In genomic region chr7:101197991-101198390, GRCh38 we compare ENCODE assay signal across 19 cellular contexts. TPM values are rescaled to one million over a fixed set of nuclear protein-coding genes. Genes with fewer than 3 reads are reported as not detected.
DNase-seq lines count a peak whose midpoint lies in the region; ATAC-seq, FAIRE-seq and TF ChIP-seq lines count a peak whose summit lies in the region.
"Had no signal": no experiment of that assay in that cellular context is flagged by ENCODE, and none has a peak within 500 bp of the region (broad histone marks: within the 10 kb centered on the region; RNA-seq: fewer than 3 reads in every experiment).

No MANE protein-coding gene starts in this region.

- in situ Hi-C loops in HepG2 (cut with HindIII; ENCODE audit: extremely low pct_ligation_motif_present, low pct_unique_long_range_greater_than_20kb): no loop called here

- TF ChIP-seq EP300 in HepG2 (IDR thresholded peaks at IDR 0.05; ENCODE audit: low read depth in 2 of 2, low read length in 2 of 2) (no peak), HepG2 (CRISPR knock-in tag; IDR thresholded peaks at IDR 0.05; ENCODE audit: borderline replicate concordance) (no peak)

- CTCF ChIA-PET in HepG2 (lab: Yijun Ruan, JAX; ENCODE audit: low intra/inter-chr PET ratio, low total read pairs): no interaction called here

- no peak overlapping the region for H3K4me2 ChIP-seq in HepG2 (ENCODE audit: low read depth, low read length)

- H3K4me1 ChIP-seq in HepG2 (ENCODE audit: insufficient read depth, low read length): peaks cover 50% of the 10 kb centered on the region
- peaks cover 0 to 12% (median 0%) of the 10 kb centered on the region in 4 donors for H3K4me1 ChIP-seq in right lobe of liver

- H3K9ac ChIP-seq in HepG2 (ENCODE audit: insufficient read depth, low read depth, low read length): no peak overlapping the region
- H3K9ac ChIP-seq: BLaER1 treated with 17β-estradiol and CSF1 and Interleukin-3, amounts not matched to agents 10 nM and 100 nM had no signal

- peaks cover 12% of the 10 kb centered on the region for H3K79me2 ChIP-seq in HepG2 (ENCODE audit: insufficient read depth, low read length)

- H3K27ac ChIP-seq in HepG2 (ENCODE audit: extremely low read length, insufficient read depth, low read length) (no peak overlapping the region), right lobe of liver (no peak overlapping the region)
- H3K27ac ChIP-seq: BLaER1 treated with 17β-estradiol and CSF1 and Interleukin-3, amounts not matched to agents 10 nM and 100 nM had no signal

- DNase-seq in HepG2 (ENCODE audit: low spot score) (no peak), right lobe of liver (no peak), islet precursor cell (peak; percentile 46), NCI-H1417 treated with DMSO at 0.1 percent for 48 hours (lab: John Stamatoyannopoulos, UW) (no peak)
- DNase-seq: 8988T; AML-193; CD4-positive, CD25-positive, alpha-beta regulatory T cell; DMS153; DMS79 treated with DMSO at 0.1 percent for 48 hours; EL; GOT3; HCEC 1CT; HFFc6 had no signal

- H2AFZ ChIP-seq in HepG2 (ENCODE audit: low read length): no peak overlapping the region

- no peak for TF ChIP-seq RAD21 in HepG2 (CRISPR knock-in tag; IDR thresholded peaks at IDR 0.05)

- no peak for FAIRE-seq in HepG2 (lab: Jason Lieb, UNC)
- FAIRE-seq: D721Med, G401.6, GM12891, HTR-8/SVneo had no signal

- WGBS in HepG2 (ENCODE audit: low lambda C conversion rate): 100% methylated on average over 6 of the region's 21 CpGs
- WGBS in right lobe of liver (ENCODE audit: insufficient coverage, low coverage, low lambda C conversion rate, missing lambda C conversion rate): 80% methylated on average over 4 of the region's 21 CpGs

- TF ChIP-seq POLR2A in HepG2 (IDR thresholded peaks at IDR 0.05; ENCODE audit: insufficient read depth in 1 of 2, low read depth in 2 of 2, low read length in 2 of 2) (peak in 1 of 2 experiments; percentile 40; a peak in 1 of 4 replicates), right lobe of liver (IDR thresholded peaks at IDR 0.05) (no peak)

- H3K9me3 ChIP-seq in HepG2 (ENCODE audit: low read length): no peaks in the 10 kb centered on the region
- H3K9me3 ChIP-seq in right lobe of liver: no peaks in the 10 kb centered on the region
- H3K9me3 ChIP-seq: BLaER1 treated with 17β-estradiol and CSF1 and Interleukin-3, amounts not matched to agents 10 nM and 100 nM had no signal

- intact Hi-C loops in HepG2 (cut with micrococcal nuclease; ENCODE audit: unreplicated experiment): no loop called here
- intact Hi-C loops in right lobe of liver (cut with DNase I): loop anchor here (10.0 kb wide), 1 partner anchor 53 kb away; no protein-coding TSS in a partner anchor

- no TSS peak for BruUV-seq in HepG2 (replicated peaks; lab: Mats Ljungman, UMichigan)

- H3K27me3 ChIP-seq in HepG2 (ENCODE audit: control insufficient read depth in 1 of 2, insufficient read depth in 2 of 2, low read length in 2 of 2) (no peaks in the 10 kb centered on the region; a peak in 1 of 5 replicates), right lobe of liver (no peaks in the 10 kb centered on the region)

- TF ChIP-seq CTCF in HepG2 (CRISPR knock-in tag; IDR thresholded peaks at IDR 0.05): no peak
- no peak for TF ChIP-seq CTCF in right lobe of liver (IDR thresholded peaks at IDR 0.05)

- ATAC-seq in HepG2 (no peak), right lobe of liver (no peak), HG03108 (IDR thresholded peaks at IDR 0.05; ENCODE audit: unreplicated experiment) (no peak)

- POLR2A ChIA-PET in HepG2 (lab: Yijun Ruan, JAX): interaction anchor here (3.7 to 11.6 kb wide), 2 partner anchors 15 to 17 kb away, joined by 22 to 202 read pairs; partner anchors contain the start of genes PLOD3 and ZNHIT1

- peaks cover 0 to 2% of the 10 kb centered on the region in 2 experiments; a peak in 1 of 5 replicates for H3K36me3 ChIP-seq in HepG2 (replicated peaks in 1 of 2; ENCODE audit: control insufficient read depth in 1 of 2, insufficient read depth in 2 of 2, low read length in 2 of 2)
- H3K36me3 ChIP-seq in right lobe of liver: no peaks in the 10 kb centered on the region
- H3K36me3 ChIP-seq: BLaER1 treated with 17β-estradiol and CSF1 and Interleukin-3, amounts not matched to agents 10 nM and 100 nM had no signal

- H3K4me3 ChIP-seq in HepG2 (replicated peaks in 1 of 3; ENCODE audit: insufficient read depth in 1 of 3, low read depth in 2 of 3, low read length in 3 of 3) (no peak overlapping the region), right lobe of liver (no peak overlapping the region)
- H3K4me3 ChIP-seq: BLaER1 treated with 17β-estradiol and CSF1 and Interleukin-3, amounts not matched to agents 10 nM and 100 nM had no signal

- H4K20me1 ChIP-seq in HepG2 (ENCODE audit: insufficient read depth, low read length): peaks cover 3% of the 10 kb centered on the region; the same call in 1 of the 2 replicates

RNA-seq across cellular contexts. Expression of gene MOGAT3, which starts 2.8 kb away (rescaled TPM):
- total RNA-seq in HepG2 (2016; rRNA removed; fragmentation: Illumina TruSeq; extraction: Trizol) (5.5 and 22.5 TPM in 2 replicates), right lobe of liver (10 to 100 TPM in 5 of 6 experiments, 1 to 10 TPM in 1; 8.4 to 28.6 (median 15.7) TPM)
- total RNA-seq in HepG2 (2016; cell fraction: cytosol; rRNA removed; fragmentation: Illumina TruSeq; extraction: Trizol; ENCODE audit: low read depth): 4.9 TPM in 2 replicates
- 5.7 and 22.7 TPM in 2 replicates for total RNA-seq in HepG2 (2016; cell fraction: insoluble cytoplasmic fraction; rRNA removed; fragmentation: Illumina TruSeq; extraction: Trizol)
- total RNA-seq in HepG2 (2016; cell fraction: membrane; rRNA removed; fragmentation: Illumina TruSeq; extraction: Trizol): 4.8 and 5.0 TPM in 2 replicates
- total RNA-seq in HepG2 (2016; cell fraction: nucleus; rRNA removed; fragmentation: Illumina TruSeq; extraction: Trizol): 38.2 and 46.4 TPM in 2 replicates
- 30.5 and 39.2 TPM in 2 replicates for polyA plus RNA-seq in HepG2 (2011; rRNA removed)
- 16.6 and 17.2 TPM in 2 replicates for polyA plus RNA-seq in HepG2 (2011; cell fraction: cytosol; rRNA removed)
- 82.9 and 84.5 TPM in 2 replicates for polyA plus RNA-seq in HepG2 (2011; cell fraction: nucleus; rRNA removed)
- 17.1 and 24.2 TPM in 2 replicates for polyA plus RNA-seq in HepG2 (2012)
- polyA plus RNA-seq in HepG2 (2016; cell fraction: cytosol; fragmentation: Illumina TruSeq; extraction: Trizol; ENCODE audit: low read depth): 1.8 and 2.5 TPM in 2 replicates
- polyA plus RNA-seq in HepG2 (2016; cell fraction: insoluble cytoplasmic fraction; fragmentation: Illumina TruSeq; extraction: Trizol; ENCODE audit: low read depth): 5.6 and 6.9 TPM in 2 replicates
- 2.9 and 3.0 TPM in 2 replicates for polyA plus RNA-seq in HepG2 (2016; cell fraction: membrane; fragmentation: Illumina TruSeq; extraction: Trizol; ENCODE audit: low read depth)
- 38.7 and 42.5 TPM in 2 replicates for polyA plus RNA-seq in HepG2 (2016; cell fraction: nucleus; fragmentation: Illumina TruSeq; extraction: Trizol; ENCODE audit: insufficient read depth, low read depth)
- 121 TPM in 1 of 2 replicates, not detected in the other for polyA minus RNA-seq in HepG2 (2011; rRNA and poly(A)+ RNA removed; ENCODE audit: low replicate concordance)
- 14.9 and 15.6 TPM in 2 replicates for polyA minus RNA-seq in HepG2 (2011; cell fraction: cytosol; rRNA and poly(A)+ RNA removed)
- 233 and 284 TPM in 2 replicates for polyA minus RNA-seq in HepG2 (2011; cell fraction: nucleus; rRNA and poly(A)+ RNA removed)
- total RNA-seq: CD4-positive, CD25-positive, alpha-beta regulatory T cell; HFFc6 had no signal
- polyA plus RNA-seq: CD4-positive, CD25-positive, alpha-beta regulatory T cell had no signal

RNA-seq across cellular contexts. Expression of gene NAT16, which starts 17.9 kb away (rescaled TPM):
- total RNA-seq in HepG2 (2016; rRNA removed; fragmentation: Illumina TruSeq; extraction: Trizol) (not detected in 2 replicates), right lobe of liver (not detected)
- total RNA-seq in HepG2 (2016; cell fraction: cytosol; rRNA removed; fragmentation: Illumina TruSeq; extraction: Trizol; ENCODE audit: low read depth): not detected in 2 replicates
- not detected in 2 replicates for total RNA-seq in HepG2 (2016; cell fraction: insoluble cytoplasmic fraction; rRNA removed; fragmentation: Illumina TruSeq; extraction: Trizol)
- not detected in 2 replicates for total RNA-seq in HepG2 (2016; cell fraction: membrane; rRNA removed; fragmentation: Illumina TruSeq; extraction: Trizol)
- not detected in 2 replicates for total RNA-seq in HepG2 (2016; cell fraction: nucleus; rRNA removed; fragmentation: Illumina TruSeq; extraction: Trizol)
- polyA plus RNA-seq in HepG2 (2011; rRNA removed): 0.04 TPM in 1 of 2 replicates, not detected in the other
- polyA plus RNA-seq in HepG2 (2011; cell fraction: cytosol; rRNA removed): 0.04 and 0.05 TPM in 2 replicates
- 0.24 and 0.34 TPM in 2 replicates for polyA plus RNA-seq in HepG2 (2011; cell fraction: nucleus; rRNA removed)
- 0.12 TPM in 1 of 2 replicates, not detected in the other for polyA plus RNA-seq in HepG2 (2012)
- not detected in 2 replicates for polyA plus RNA-seq in HepG2 (2016; cell fraction: cytosol; fragmentation: Illumina TruSeq; extraction: Trizol; ENCODE audit: low read depth)
- polyA plus RNA-seq in HepG2 (2016; cell fraction: insoluble cytoplasmic fraction; fragmentation: Illumina TruSeq; extraction: Trizol; ENCODE audit: low read depth): not detected in 2 replicates
- not detected in 2 replicates for polyA plus RNA-seq in HepG2 (2016; cell fraction: membrane; fragmentation: Illumina TruSeq; extraction: Trizol; ENCODE audit: low read depth)
- polyA plus RNA-seq in HepG2 (2016; cell fraction: nucleus; fragmentation: Illumina TruSeq; extraction: Trizol; ENCODE audit: insufficient read depth, low read depth): not detected in 2 replicates
- not detected in 2 replicates for polyA minus RNA-seq in HepG2 (2011; rRNA and poly(A)+ RNA removed; ENCODE audit: low replicate concordance)
- not detected in 2 replicates for polyA minus RNA-seq in HepG2 (2011; cell fraction: cytosol; rRNA and poly(A)+ RNA removed)
- not detected in 2 replicates for polyA minus RNA-seq in HepG2 (2011; cell fraction: nucleus; rRNA and poly(A)+ RNA removed)
- total RNA-seq: CD4-positive, CD25-positive, alpha-beta regulatory T cell; HFFc6 had no signal
- polyA plus RNA-seq: CD4-positive, CD25-positive, alpha-beta regulatory T cell had no signal

RNA-seq across cellular contexts. Expression of gene PLOD3, which starts 19.4 kb away (rescaled TPM):
- 22.2 and 67.4 TPM in 2 replicates for total RNA-seq in HepG2 (2016; rRNA removed; fragmentation: Illumina TruSeq; extraction: Trizol)
- total RNA-seq in HepG2 (2016; cell fraction: cytosol; rRNA removed; fragmentation: Illumina TruSeq; extraction: Trizol; ENCODE audit: low read depth): 23.9 and 25.4 TPM in 2 replicates
- total RNA-seq in HepG2 (2016; cell fraction: insoluble cytoplasmic fraction; rRNA removed; fragmentation: Illumina TruSeq; extraction: Trizol): 20.2 and 72.6 TPM in 2 replicates
- total RNA-seq in HepG2 (2016; cell fraction: membrane; rRNA removed; fragmentation: Illumina TruSeq; extraction: Trizol): 24.4 and 25.4 TPM in 2 replicates
- 63.9 and 86.6 TPM in 2 replicates for total RNA-seq in HepG2 (2016; cell fraction: nucleus; rRNA removed; fragmentation: Illumina TruSeq; extraction: Trizol)
- 65.8 and 69.0 TPM in 2 replicates for polyA plus RNA-seq in HepG2 (2011; rRNA removed)
- polyA plus RNA-seq in HepG2 (2011; cell fraction: cytosol; rRNA removed): 46.3 and 69.3 TPM in 2 replicates
- 162 and 195 TPM in 2 replicates for polyA plus RNA-seq in HepG2 (2011; cell fraction: nucleus; rRNA removed)
- 53.0 and 94.8 TPM in 2 replicates for polyA plus RNA-seq in HepG2 (2012)
- polyA plus RNA-seq in HepG2 (2016; cell fraction: cytosol; fragmentation: Illumina TruSeq; extraction: Trizol; ENCODE audit: low read depth): 12.2 and 13.8 TPM in 2 replicates
- polyA plus RNA-seq in HepG2 (2016; cell fraction: insoluble cytoplasmic fraction; fragmentation: Illumina TruSeq; extraction: Trizol; ENCODE audit: low read depth): 27.9 and 38.5 TPM in 2 replicates
- 21.2 and 23.4 TPM in 2 replicates for polyA plus RNA-seq in HepG2 (2016; cell fraction: membrane; fragmentation: Illumina TruSeq; extraction: Trizol; ENCODE audit: low read depth)
- 217 and 227 TPM in 2 replicates for polyA plus RNA-seq in HepG2 (2016; cell fraction: nucleus; fragmentation: Illumina TruSeq; extraction: Trizol; ENCODE audit: insufficient read depth, low read depth)
- polyA minus RNA-seq in HepG2 (2011; rRNA and poly(A)+ RNA removed; ENCODE audit: low replicate concordance): 44.4 and 96.8 TPM in 2 replicates
- polyA minus RNA-seq in HepG2 (2011; cell fraction: cytosol; rRNA and poly(A)+ RNA removed): 55.0 and 69.8 TPM in 2 replicates
- polyA minus RNA-seq in HepG2 (2011; cell fraction: nucleus; rRNA and poly(A)+ RNA removed): 37.7 and 50.2 TPM in 2 replicates
- total RNA-seq in right lobe of liver: 10 to 100 TPM; 41.7 to 57.5 (median 54.3) TPM

RNA-seq across cellular contexts. Expression of gene ZNHIT1, which starts 20.0 kb away (rescaled TPM):
- 64.5 and 66.5 TPM in 2 replicates for total RNA-seq in HepG2 (2016; rRNA removed; fragmentation: Illumina TruSeq; extraction: Trizol)
- 64.0 and 69.5 TPM in 2 replicates for total RNA-seq in HepG2 (2016; cell fraction: cytosol; rRNA removed; fragmentation: Illumina TruSeq; extraction: Trizol; ENCODE audit: low read depth)
- total RNA-seq in HepG2 (2016; cell fraction: insoluble cytoplasmic fraction; rRNA removed; fragmentation: Illumina TruSeq; extraction: Trizol): 68.4 and 76.1 TPM in 2 replicates
- total RNA-seq in HepG2 (2016; cell fraction: membrane; rRNA removed; fragmentation: Illumina TruSeq; extraction: Trizol): 53.8 and 60.2 TPM in 2 replicates
- 26.8 and 31.3 TPM in 2 replicates for total RNA-seq in HepG2 (2016; cell fraction: nucleus; rRNA removed; fragmentation: Illumina TruSeq; extraction: Trizol)
- 32.5 and 36.8 TPM in 2 replicates for polyA plus RNA-seq in HepG2 (2011; rRNA removed)
- polyA plus RNA-seq in HepG2 (2011; cell fraction: cytosol; rRNA removed): 42.7 and 52.4 TPM in 2 replicates
- polyA plus RNA-seq in HepG2 (2011; cell fraction: nucleus; rRNA removed): 23.5 and 25.9 TPM in 2 replicates
- polyA plus RNA-seq in HepG2 (2012): 41.6 and 44.7 TPM in 2 replicates
- 71.9 and 73.7 TPM in 2 replicates for polyA plus RNA-seq in HepG2 (2016; cell fraction: cytosol; fragmentation: Illumina TruSeq; extraction: Trizol; ENCODE audit: low read depth)
- polyA plus RNA-seq in HepG2 (2016; cell fraction: insoluble cytoplasmic fraction; fragmentation: Illumina TruSeq; extraction: Trizol; ENCODE audit: low read depth): 68.8 and 69.1 TPM in 2 replicates
- 47.5 and 51.9 TPM in 2 replicates for polyA plus RNA-seq in HepG2 (2016; cell fraction: membrane; fragmentation: Illumina TruSeq; extraction: Trizol; ENCODE audit: low read depth)
- polyA plus RNA-seq in HepG2 (2016; cell fraction: nucleus; fragmentation: Illumina TruSeq; extraction: Trizol; ENCODE audit: insufficient read depth, low read depth): 57.2 and 62.8 TPM in 2 replicates
- polyA minus RNA-seq in HepG2 (2011; rRNA and poly(A)+ RNA removed; ENCODE audit: low replicate concordance): 23.4 and 35.9 TPM in 2 replicates
- polyA minus RNA-seq in HepG2 (2011; cell fraction: cytosol; rRNA and poly(A)+ RNA removed): 21.7 and 22.1 TPM in 2 replicates
- polyA minus RNA-seq in HepG2 (2011; cell fraction: nucleus; rRNA and poly(A)+ RNA removed): 5.4 and 6.3 TPM in 2 replicates
- 100 to 1,000 TPM in 4 of 6 experiments, 10 to 100 TPM in 2; 68.3 to 159 (median 111) TPM for total RNA-seq in right lobe of liver

RNA-seq across cellular contexts. Expression of gene VGF, which starts 32.6 kb away (rescaled TPM):
- total RNA-seq in HepG2 (2016; rRNA removed; fragmentation: Illumina TruSeq; extraction: Trizol) (0.10 and 0.46 TPM in 2 replicates), right lobe of liver (not detected)
- 0.18 TPM in 1 of 2 replicates, not detected in the other for total RNA-seq in HepG2 (2016; cell fraction: cytosol; rRNA removed; fragmentation: Illumina TruSeq; extraction: Trizol; ENCODE audit: low read depth)
- 0.52 TPM in 1 of 2 replicates, not detected in the other for total RNA-seq in HepG2 (2016; cell fraction: insoluble cytoplasmic fraction; rRNA removed; fragmentation: Illumina TruSeq; extraction: Trizol)
- total RNA-seq in HepG2 (2016; cell fraction: membrane; rRNA removed; fragmentation: Illumina TruSeq; extraction: Trizol): 0.10 and 0.15 TPM in 2 replicates
- 0.44 and 0.78 TPM in 2 replicates for total RNA-seq in HepG2 (2016; cell fraction: nucleus; rRNA removed; fragmentation: Illumina TruSeq; extraction: Trizol)
- polyA plus RNA-seq in HepG2 (2011; rRNA removed): 0.12 and 0.21 TPM in 2 replicates
- 0.12 and 0.23 TPM in 2 replicates for polyA plus RNA-seq in HepG2 (2011; cell fraction: cytosol; rRNA removed)
- polyA plus RNA-seq in HepG2 (2011; cell fraction: nucleus; rRNA removed): 0.40 and 0.96 TPM in 2 replicates
- 0.09 and 0.31 TPM in 2 replicates for polyA plus RNA-seq in HepG2 (2012)
- polyA plus RNA-seq in HepG2 (2016; cell fraction: cytosol; fragmentation: Illumina TruSeq; extraction: Trizol; ENCODE audit: low read depth): 0.06 and 0.09 TPM in 2 replicates
- polyA plus RNA-seq in HepG2 (2016; cell fraction: insoluble cytoplasmic fraction; fragmentation: Illumina TruSeq; extraction: Trizol; ENCODE audit: low read depth): 0.15 and 0.16 TPM in 2 replicates
- polyA plus RNA-seq in HepG2 (2016; cell fraction: membrane; fragmentation: Illumina TruSeq; extraction: Trizol; ENCODE audit: low read depth): 0.08 TPM in 1 of 2 replicates, not detected in the other
- polyA plus RNA-seq in HepG2 (2016; cell fraction: nucleus; fragmentation: Illumina TruSeq; extraction: Trizol; ENCODE audit: insufficient read depth, low read depth): 0.99 and 1.4 TPM in 2 replicates
- polyA minus RNA-seq in HepG2 (2011; rRNA and poly(A)+ RNA removed; ENCODE audit: low replicate concordance): 0.14 and 0.16 TPM in 2 replicates
- polyA minus RNA-seq in HepG2 (2011; cell fraction: cytosol; rRNA and poly(A)+ RNA removed): 0.69 and 0.88 TPM in 2 replicates
- polyA minus RNA-seq in HepG2 (2011; cell fraction: nucleus; rRNA and poly(A)+ RNA removed): not detected in 2 replicates
- total RNA-seq: CD4-positive, CD25-positive, alpha-beta regulatory T cell had no signal
- polyA plus RNA-seq: CD4-positive, CD25-positive, alpha-beta regulatory T cell had no signal
